Comparison of ENCODE assay signal across 8 cellular contexts in the genomic region with DNA sequence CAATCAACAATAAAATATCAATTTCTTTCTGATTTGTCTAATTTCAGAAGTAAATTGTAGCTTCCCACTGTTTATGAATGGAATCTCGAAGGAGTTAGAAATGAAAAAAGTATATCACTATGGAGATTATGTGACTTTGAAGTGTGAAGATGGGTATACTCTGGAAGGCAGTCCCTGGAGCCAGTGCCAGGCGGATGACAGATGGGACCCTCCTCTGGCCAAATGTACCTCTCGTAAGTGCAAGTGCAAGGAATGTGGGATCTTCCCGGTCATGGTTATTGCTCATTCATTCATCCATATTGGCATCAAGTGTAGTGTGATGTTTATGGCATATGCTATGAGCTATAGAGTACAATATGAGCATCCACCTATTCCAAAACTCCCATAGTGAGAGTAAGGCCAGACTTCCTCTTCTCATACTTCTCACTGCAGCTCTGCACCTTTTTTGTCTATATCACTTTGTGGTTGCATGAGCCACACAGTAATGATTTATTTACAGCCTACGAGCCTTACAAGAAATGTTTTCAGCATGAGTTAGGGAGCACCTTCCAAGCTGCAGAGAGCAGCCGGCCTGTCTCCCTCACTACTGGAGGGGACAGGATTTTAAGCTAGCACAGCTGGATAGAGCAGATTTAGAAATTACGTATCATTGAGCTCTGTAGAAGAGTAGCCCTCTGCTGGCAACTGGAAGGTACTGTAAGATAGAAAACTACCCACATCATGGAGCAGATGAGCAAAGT.
DNase-seq lines count a peak whose midpoint lies in the region; ATAC-seq lines count a peak whose summit lies in the region.

No MANE protein-coding gene starts in this region.

- ATAC-seq in GM21390 (IDR thresholded peaks at IDR 0.05; ENCODE audit: unreplicated experiment) (peak; percentile 88), HG03571 (IDR thresholded peaks at IDR 0.05; ENCODE audit: unreplicated experiment) (peak; percentile 89)

- peak; percentile 7 for DNase-seq in activated CD4-positive, alpha-beta T cell treated with anti-CD3 and anti-CD28 coated beads for 48 hours
- no peak for DNase-seq in activated CD4-positive, alpha-beta T cell treated with anti-CD3 and anti-CD28 coated beads, Interleukin-2, amount 50 U/mL, for 1 hour
- DNase-seq in NOMO-1 (lab: John Stamatoyannopoulos, UW; ENCODE audit: unreplicated experiment in 2 of 2) (peak; percentile 46 to 74), T47D (ENCODE audit: low read depth in 1 of 2, low spot score in 1 of 2) (peak; percentile 19 to 68), kidney glomerular epithelial cell (lab: John Stamatoyannopoulos, UW) (peak; percentile 60), superior temporal gyrus (ENCODE audit: extremely low spot score) (peak; percentile 84)

- in situ Hi-C loops in T47D (cut with HindIII; ENCODE audit: low pct_unique_long_range_greater_than_20kb, low sequenced_read_pairs), result no loop called here
